8 cellular contexts compared by ENCODE assay signal in the genomic region with DNA sequence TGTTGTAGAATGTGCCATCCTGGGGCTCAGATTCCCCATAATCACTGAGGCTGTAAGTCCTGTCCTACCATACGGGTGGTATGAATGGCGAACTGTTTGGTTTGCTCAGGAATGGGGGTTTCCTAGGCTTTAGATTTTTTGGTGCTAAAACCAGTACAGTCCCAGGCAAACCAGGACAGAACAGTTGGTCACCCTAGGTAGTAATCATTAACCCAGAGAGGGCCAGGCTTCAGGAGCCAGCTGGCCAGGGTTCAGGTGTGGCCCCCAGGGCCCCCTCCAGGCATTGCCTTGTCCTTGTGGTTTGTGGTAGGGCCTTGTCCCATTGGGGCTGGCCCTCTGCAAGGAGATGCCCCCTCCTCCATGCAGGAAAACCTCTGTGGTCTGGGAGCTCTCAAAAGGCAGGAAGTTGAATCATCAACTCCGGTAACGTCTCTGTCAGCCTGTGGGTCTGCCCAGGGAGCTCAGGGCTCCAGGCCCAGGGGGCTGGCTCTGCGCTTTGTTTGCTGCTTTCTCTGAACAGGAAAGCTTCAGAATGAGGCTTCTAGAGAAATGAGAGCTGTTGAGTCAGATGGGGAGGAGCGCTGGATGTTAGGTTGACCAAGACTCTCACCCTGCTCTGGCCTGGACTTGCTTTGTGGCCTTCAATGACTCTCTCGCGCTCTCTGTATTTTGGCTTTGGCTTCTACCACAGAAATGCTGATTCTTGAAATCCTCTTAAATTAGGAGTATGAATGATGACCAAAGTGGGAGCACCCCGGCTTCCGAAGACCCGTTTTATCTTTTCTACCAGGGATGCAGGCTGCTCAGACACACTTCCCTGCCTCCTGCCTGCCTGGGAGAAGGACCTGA. TPM values are rescaled to one million over a fixed set of nuclear protein-coding genes. Genes with fewer than 3 reads are reported as not detected.
DNase-seq lines count a peak whose midpoint lies in the region; ATAC-seq, FAIRE-seq and TF ChIP-seq lines count a peak whose summit lies in the region.

No MANE protein-coding gene starts in this region.

- FAIRE-seq in K562 (lab: Jason Lieb, UNC), result peak; percentile 80

- peak; percentile 58 for ATAC-seq in GM19455 (IDR thresholded peaks at IDR 0.05; ENCODE audit: unreplicated experiment)
- peak; percentile 67 for ATAC-seq in K562
- ATAC-seq in left colon, result no peak
- ATAC-seq in GM19035 (IDR thresholded peaks at IDR 0.05; ENCODE audit: unreplicated experiment), result no peak

- H3K9me3 ChIP-seq in K562 (replicated peaks; ENCODE audit: control insufficient read depth, insufficient read depth, low read depth, low read length), result no peaks in the 10 kb centered on the region

- H3K27ac ChIP-seq in K562 (ENCODE audit: extremely low read depth, low read depth, low read length), result peak overlapping the region; percentile 73

- H3K9ac ChIP-seq in K562 (ENCODE audit: insufficient read depth in 1 of 2, low read depth in 2 of 2, low read length in 2 of 2), result peak overlapping the region; percentile 28 to 71; a peak in 2 of 4 replicates

- 37% methylated on average over 11 of the region's 11 CpGs for WGBS in K562 (ENCODE audit: insufficient coverage, low coverage, missing lambda C conversion rate)

- H3K4me3 ChIP-seq in AG10803 (ENCODE audit: low read length) (no peak overlapping the region), K562 (no peak overlapping the region)

- H3K27me3 ChIP-seq in K562 (ENCODE audit: control insufficient read depth in 2 of 2, insufficient read depth in 2 of 2, low read length in 2 of 2), result no peaks in the 10 kb centered on the region

- no peaks in the 10 kb centered on the region for H3K79me2 ChIP-seq in K562 (ENCODE audit: control insufficient read depth, insufficient read depth, low read length)

- no peak for TF ChIP-seq POLR2A in K562 (conservative IDR thresholded peaks at IDR 0.05)

- TF ChIP-seq RAD21 in K562 (CRISPR knock-in tag; conservative IDR thresholded peaks at IDR 0.05 in 1 of 2, IDR thresholded peaks at IDR 0.05 in 1 of 2), result no peak

- POLR2A ChIA-PET in K562 (lab: Yijun Ruan, JAX), result interaction anchor here (1.3 to 2.3 kb wide), 3 partner anchors 8 to 37 kb away, joined by 4 to 6 read pairs (median 4); no protein-coding TSS in a partner anchor

- no peaks in the 10 kb centered on the region for H3K36me3 ChIP-seq in K562 (ENCODE audit: control insufficient read depth, insufficient read depth, low read length)

- in situ Hi-C loops in K562 (cut with MboI), result no loop called here

- TF ChIP-seq EP300 in K562 (IDR thresholded peaks at IDR 0.05; ENCODE audit: low read length), result 0 out of 2 replicates have a peak, but pooled peaks have one; percentile 18

- no peaks in the 10 kb centered on the region for H4K20me1 ChIP-seq in K562 (replicated peaks; ENCODE audit: control insufficient read depth, insufficient read depth, low read length)

- peak overlapping the region; percentile 91 for H2AFZ ChIP-seq in K562 (ENCODE audit: low read depth, low read length)

- TF ChIP-seq CTCF in AG10803 (conservative IDR thresholded peaks at IDR 0.05; ENCODE audit: low read length), result no peak
- TF ChIP-seq CTCF in K562 (IDR thresholded peaks at IDR 0.05 in 2 of 3, conservative IDR thresholded peaks at IDR 0.05 in 1 of 3; ENCODE audit: insufficient read depth in 2 of 3, low read depth in 1 of 3, low read length in 3 of 3), result no peak

- no peaks in the 10 kb centered on the region for H3K9me1 ChIP-seq in K562 (ENCODE audit: control insufficient read depth, insufficient read depth, low read length)

- H3K4me2 ChIP-seq in K562 (ENCODE audit: insufficient read depth, low read length), result 0 out of 2 replicates have a peak overlapping the region, but pooled peaks have one; percentile 16

- intact Hi-C loops in K562 (cut with micrococcal nuclease) (no loop called here), left colon (cut with DNase I, micrococcal nuclease) (no loop called here)

- peaks cover 22 to 37% of the 10 kb centered on the region in 2 experiments for H3K4me1 ChIP-seq in K562 (replicated peaks in 1 of 2; ENCODE audit: control insufficient read depth in 2 of 2, insufficient read depth in 2 of 2, low read length in 2 of 2)

- CTCF ChIA-PET in K562 (lab: Yijun Ruan, JAX; ENCODE audit: low intra/inter-chr PET ratio), result no interaction called here

- DNase-seq in AG10803 (ENCODE audit: low read depth) (peak; percentile 97), HK-2 (ENCODE audit: unreplicated experiment) (peak; percentile 90), T1000 (lab: John Stamatoyannopoulos, UW) (peak; percentile 87), K562 (ENCODE audit: extremely low read depth in 1 of 4, low spot score in 3 of 4) (peak; percentile 31 to 69 (median 44)), left colon (peak; percentile 50 to 61)
- peak in 2 of 3 donors; percentile 21 to 30 for DNase-seq in stimulated activated CD4-positive, alpha-beta T cell treated with anti-CD3 and anti-CD28 coated beads, TNF-alpha, amount 100 ng/mL, for 1 hour (ENCODE audit: low read depth in 3 of 3, low spot score in 1 of 3)

- no TSS peak for BruUV-seq in K562 (replicated peaks; lab: Mats Ljungman, UMichigan)

TF ChIP-seq in K562, 482 proteins besides CTCF, POLR2A, EP300 and RAD21 (continues in another document):
- TF ChIP-seq, protein P1, sequence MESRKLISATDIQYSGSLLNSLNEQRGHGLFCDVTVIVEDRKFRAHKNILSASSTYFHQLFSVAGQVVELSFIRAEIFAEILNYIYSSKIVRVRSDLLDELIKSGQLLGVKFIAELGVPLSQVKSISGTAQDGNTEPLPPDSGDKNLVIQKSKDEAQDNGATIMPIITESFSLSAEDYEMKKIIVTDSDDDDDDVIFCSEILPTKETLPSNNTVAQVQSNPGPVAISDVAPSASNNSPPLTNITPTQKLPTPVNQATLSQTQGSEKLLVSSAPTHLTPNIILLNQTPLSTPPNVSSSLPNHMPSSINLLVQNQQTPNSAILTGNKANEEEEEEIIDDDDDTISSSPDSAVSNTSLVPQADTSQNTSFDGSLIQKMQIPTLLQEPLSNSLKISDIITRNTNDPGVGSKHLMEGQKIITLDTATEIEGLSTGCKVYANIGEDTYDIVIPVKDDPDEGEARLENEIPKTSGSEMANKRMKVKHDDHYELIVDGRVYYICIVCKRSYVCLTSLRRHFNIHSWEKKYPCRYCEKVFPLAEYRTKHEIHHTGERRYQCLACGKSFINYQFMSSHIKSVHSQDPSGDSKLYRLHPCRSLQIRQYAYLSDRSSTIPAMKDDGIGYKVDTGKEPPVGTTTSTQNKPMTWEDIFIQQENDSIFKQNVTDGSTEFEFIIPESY (CRISPR knock-in tag; IDR thresholded peaks at IDR 0.05), result no peak
- TF ChIP-seq ETV1 (tag; conservative IDR thresholded peaks at IDR 0.05; ENCODE audit: low read depth) (no peak; the same call in 1 of the 2 replicates), ZBTB17 (CRISPR knock-in tag; IDR thresholded peaks at IDR 0.05) (peak; percentile 48; the same call in 1 of the 2 replicates), ESRRA (IDR thresholded peaks at IDR 0.05; ENCODE audit: borderline replicate concordance, low read depth) (no peak; the same call in 1 of the 2 replicates)
- TF ChIP-seq, protein P2, sequence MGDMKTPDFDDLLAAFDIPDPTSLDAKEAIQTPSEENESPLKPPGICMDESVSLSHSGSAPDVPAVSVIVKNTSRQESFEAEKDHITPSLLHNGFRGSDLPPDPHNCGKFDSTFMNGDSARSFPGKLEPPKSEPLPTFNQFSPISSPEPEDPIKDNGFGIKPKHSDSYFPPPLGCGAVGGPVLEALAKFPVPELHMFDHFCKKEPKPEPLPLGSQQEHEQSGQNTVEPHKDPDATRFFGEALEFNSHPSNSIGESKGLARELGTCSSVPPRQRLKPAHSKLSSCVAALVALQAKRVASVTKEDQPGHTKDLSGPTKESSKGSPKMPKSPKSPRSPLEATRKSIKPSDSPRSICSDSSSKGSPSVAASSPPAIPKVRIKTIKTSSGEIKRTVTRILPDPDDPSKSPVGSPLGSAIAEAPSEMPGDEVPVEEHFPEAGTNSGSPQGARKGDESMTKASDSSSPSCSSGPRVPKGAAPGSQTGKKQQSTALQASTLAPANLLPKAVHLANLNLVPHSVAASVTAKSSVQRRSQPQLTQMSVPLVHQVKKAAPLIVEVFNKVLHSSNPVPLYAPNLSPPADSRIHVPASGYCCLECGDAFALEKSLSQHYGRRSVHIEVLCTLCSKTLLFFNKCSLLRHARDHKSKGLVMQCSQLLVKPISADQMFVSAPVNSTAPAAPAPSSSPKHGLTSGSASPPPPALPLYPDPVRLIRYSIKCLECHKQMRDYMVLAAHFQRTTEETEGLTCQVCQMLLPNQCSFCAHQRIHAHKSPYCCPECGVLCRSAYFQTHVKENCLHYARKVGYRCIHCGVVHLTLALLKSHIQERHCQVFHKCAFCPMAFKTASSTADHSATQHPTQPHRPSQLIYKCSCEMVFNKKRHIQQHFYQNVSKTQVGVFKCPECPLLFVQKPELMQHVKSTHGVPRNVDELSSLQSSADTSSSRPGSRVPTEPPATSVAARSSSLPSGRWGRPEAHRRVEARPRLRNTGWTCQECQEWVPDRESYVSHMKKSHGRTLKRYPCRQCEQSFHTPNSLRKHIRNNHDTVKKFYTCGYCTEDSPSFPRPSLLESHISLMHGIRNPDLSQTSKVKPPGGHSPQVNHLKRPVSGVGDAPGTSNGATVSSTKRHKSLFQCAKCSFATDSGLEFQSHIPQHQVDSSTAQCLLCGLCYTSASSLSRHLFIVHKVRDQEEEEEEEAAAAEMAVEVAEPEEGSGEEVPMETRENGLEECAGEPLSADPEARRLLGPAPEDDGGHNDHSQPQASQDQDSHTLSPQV (IDR thresholded peaks at IDR 0.05), result peak; percentile 42; the same call in 1 of the 2 replicates

RNA-seq across cellular contexts. Expression of a gene that starts 22.2 kb away (rescaled TPM):
- total RNA-seq in K562 (2011; cell fraction: chromatin; rRNA removed; ENCODE audit: low replicate concordance), result 12.7 and 26.6 TPM in 2 replicates
- 12.9 and 14.5 TPM in 2 replicates for total RNA-seq in K562 (2011; cell fraction: nucleolus; rRNA removed)
- total RNA-seq in K562 (2011; cell fraction: nucleoplasm; rRNA removed), result 7.6 and 9.2 TPM in 2 replicates
- total RNA-seq in K562 (2014; rRNA removed) (14.5 and 22.8 TPM in 2 replicates), K562 (2014; rRNA removed; fragmentation: Illumina TruSeq; extraction: Trizol) (6.9 and 8.3 TPM in 2 replicates), K562 (2015; rRNA removed; fragmentation: Illumina TruSeq; extraction: Trizol) (13.7 and 14.1 TPM in 2 replicates), K562 (2021) (22.2 and 23.3 TPM in 2 replicates), left colon (10 to 100 TPM; 27.1 to 38.9 TPM)
- polyA plus RNA-seq in K562 (2011; rRNA removed) (8.8 and 9.4 TPM in 2 replicates), K562 (2014; fragmentation: Illumina TruSeq; extraction: Trizol) (9.1 and 10.9 TPM in 2 replicates), K562 (2014; fragmentation: Nextera tagmentation; extraction: Ambion mirVana) (under 1 TPM; 0.50 to 0.55 TPM), K562 (2014; rRNA removed) (6.0 and 10.8 TPM in 2 replicates)
- polyA plus RNA-seq in K562 (2011; cell fraction: cytosol; rRNA removed), result 7.8 and 14.9 TPM in 2 replicates
- 10.6 and 18.6 TPM in 2 replicates for polyA plus RNA-seq in K562 (2011; cell fraction: nucleus; rRNA removed)
- 9.5 and 15.4 TPM in 2 replicates for polyA plus RNA-seq in K562 (2012)
- 11.5 and 14.4 TPM in 2 replicates for polyA minus RNA-seq in K562 (2011; rRNA and poly(A)+ RNA removed)
- polyA minus RNA-seq in K562 (2011; cell fraction: cytosol; rRNA and poly(A)+ RNA removed), result 13.0 and 13.2 TPM in 2 replicates
- 9.4 TPM in 2 replicates for polyA minus RNA-seq in K562 (2011; cell fraction: nucleus; rRNA and poly(A)+ RNA removed)

Comparison
In these comparisons a context has a peak if more than half of its experiments do, and no peak if none do; other contexts are left out.
1. DNase-seq: peak in every context shown above with its lines; median percentile 97 in AG10803; 90 in HK-2; 87 in T1000; 56 in left colon; 44 in K562; 26 in stimulated activated CD4-positive, alpha-beta T cell treated with anti-CD3 and anti-CD28 coated beads, TNF-alpha, amount 100 ng/mL, for 1 hour.
2. ATAC-seq: peak in GM19455 (single experiment) and K562 (single experiment); none in left colon (single experiment) and GM19035 (single experiment).